Comparison of ENCODE assay signal across 17 cellular contexts in genomic region chr11:134558916-134559616, GRCh38.
"Had no signal": no experiment of that assay in that cellular context is flagged by ENCODE, and none has a peak within 500 bp of the region (broad histone marks: within the 10 kb centered on the region; RNA-seq: fewer than 3 reads in every experiment).

No MANE protein-coding gene starts in this region.

- FAIRE-seq: endometrium had no signal

- H3K4me1 Mint-ChIP-seq: naive B cell, T-cell had no signal

- H3K27ac Mint-ChIP-seq: activated naive CD4-positive, alpha-beta T cell treated with anti-CD3 and anti-CD28 coated beads, Interleukin-2, amount 50 U/mL, for 72 hours; brain; naive B cell; T-cell had no signal

- H3K4me3 ChIP-seq: lower lobe of right lung, right lobe of liver had no signal

- H3K36me3 ChIP-seq: lower lobe of right lung, neutrophil, right lobe of liver had no signal

- ATAC-seq: activated naive CD4-positive, alpha-beta T cell treated with anti-CD3 and anti-CD28 coated beads, Interleukin-2, amount 50 U/mL, for 72 hours; esophagus mucosa; lower lobe of right lung; right lobe of liver; T-cell had no signal

- DNase-seq: activated effector memory CD4-positive, alpha-beta T cell treated with Interleukin-2 at 50 U/mL for 16 hours; activated T-cell treated with anti-CD3 and anti-CD28 coated beads, Interleukin-2, amount 50 U/mL, for 1 hour; amniotic stem cell; hypothalamus; lower lobe of right lung; naive B cell; stimulated activated naive CD4-positive, alpha-beta T cell; substantia nigra; T-cell; T1000 had no signal

- H3K27ac ChIP-seq: lower lobe of right lung, neutrophil, right lobe of liver, VCaP had no signal

- H3K27me3 ChIP-seq: neutrophil, right lobe of liver had no signal

- H3K36me3 Mint-ChIP-seq: activated naive CD4-positive, alpha-beta T cell treated with anti-CD3 and anti-CD28 coated beads, Interleukin-2, amount 50 U/mL, for 72 hours; brain; naive B cell; T-cell had no signal

- H3K4me3 Mint-ChIP-seq: brain, T-cell had no signal

- H3K4me1 ChIP-seq: lower lobe of right lung, right lobe of liver had no signal

- H3K9me3 ChIP-seq: lower lobe of right lung, neutrophil, right lobe of liver had no signal

- H3K9me3 Mint-ChIP-seq: activated naive CD4-positive, alpha-beta T cell treated with anti-CD3 and anti-CD28 coated beads, Interleukin-2, amount 50 U/mL, for 72 hours; T-cell had no signal
